In genomic region chr17:57357392-57357784, GRCh38 we compare ENCODE assay signal across 8 cellular contexts.
A peak's percentile ranks its signal among the peaks of the same experiment; 100 is the strongest.
DNase-seq lines count a peak whose midpoint lies in the region; TF ChIP-seq lines count a peak whose summit lies in the region.

No MANE protein-coding gene starts in this region.

- peak overlapping the region in 9 of 11 experiments; percentile 22 to 75 (median 60); a peak in 17 of 22 replicates for H3K27ac ChIP-seq in BLaER1 treated with 17β-estradiol and CSF1 and Interleukin-3, amounts not matched to agents 10 nM and 100 nM
- H3K27ac ChIP-seq in mucosa of rectum (ENCODE audit: low read depth in 2 of 2, low read length in 2 of 2) (peak overlapping the region; percentile 5 to 80), uterus (no peak overlapping the region)

- H4K20me1 ChIP-seq in BLaER1 treated with 17β-estradiol and CSF1 and Interleukin-3, amounts not matched to agents 10 nM and 100 nM = peaks cover 14 to 100% (median 54%) of the 10 kb centered on the region in 11 experiments; a peak in 18 of 22 replicates

- peak overlapping the region; percentile 78 to 98 (median 89) for H3K4me2 ChIP-seq in BLaER1 treated with 17β-estradiol and CSF1 and Interleukin-3, amounts not matched to agents 10 nM and 100 nM

- peaks cover 20 to 80% (median 60%) of the 10 kb centered on the region in 10 experiments for H3K4me1 ChIP-seq in BLaER1 treated with 17β-estradiol and CSF1 and Interleukin-3, amounts not matched to agents 10 nM and 100 nM
- H3K4me1 ChIP-seq in mucosa of rectum (ENCODE audit: control insufficient read depth in 2 of 2, insufficient read depth in 2 of 2, low read length in 2 of 2) = peaks cover 4 to 11% of the 10 kb centered on the region in 2 donors
- no peaks in the 10 kb centered on the region for H3K4me1 ChIP-seq in uterus

- intact Hi-C loops in uterus (cut with DNase I; ENCODE audit: low total_unique reads) = no loop called here

- DNase-seq in GM19238 (ENCODE audit: insufficient read length, low spot score) (peak; percentile 30), HT-29 (ENCODE audit: low spot score) (peak; percentile 91), astrocyte of the hippocampus (ENCODE audit: low read depth, low spot score) (peak; percentile 85), uterus (no peak), NCI-H2081 (lab: John Stamatoyannopoulos, UW) (no peak), CD1c-positive myeloid dendritic cell (ENCODE audit: extremely low spot score) (no peak)

- peak overlapping the region in 8 of 10 experiments; percentile 15 to 50 (median 39); a peak in 12 of 20 replicates for H3K4me3 ChIP-seq in BLaER1 treated with 17β-estradiol and CSF1 and Interleukin-3, amounts not matched to agents 10 nM and 100 nM
- H3K4me3 ChIP-seq in mucosa of rectum (ENCODE audit: low read length in 2 of 2) = no peak overlapping the region
- no peak overlapping the region for H3K4me3 ChIP-seq in uterus

- TF ChIP-seq POLR2A in uterus (IDR thresholded peaks at IDR 0.05) = no peak

- H3K9me3 ChIP-seq in BLaER1 treated with 17β-estradiol and CSF1 and Interleukin-3, amounts not matched to agents 10 nM and 100 nM (replicated peaks in 1 of 11) = 0 out of 22 replicates have a peak, but pooled peaks cover 0 to 3% (median 0%) of the 10 kb centered on the region in 11 experiments
- H3K9me3 ChIP-seq in mucosa of rectum (ENCODE audit: control insufficient read depth in 2 of 2, low read length in 2 of 2) (no peaks in the 10 kb centered on the region), uterus (no peaks in the 10 kb centered on the region)

- H3K9ac ChIP-seq in BLaER1 treated with 17β-estradiol and CSF1 and Interleukin-3, amounts not matched to agents 10 nM and 100 nM = peak overlapping the region in 9 of 11 experiments; percentile 42 to 72 (median 59); a peak in 17 of 22 replicates
- H3K9ac ChIP-seq in mucosa of rectum (ENCODE audit: low read depth in 1 of 2, low read length in 2 of 2) = no peak overlapping the region

- no peak for TF ChIP-seq CTCF in uterus (IDR thresholded peaks at IDR 0.05)

- no peaks in the 10 kb centered on the region; a peak in 1 of 22 replicates for H3K27me3 ChIP-seq in BLaER1 treated with 17β-estradiol and CSF1 and Interleukin-3, amounts not matched to agents 10 nM and 100 nM
- no peaks in the 10 kb centered on the region for H3K27me3 ChIP-seq in mucosa of rectum (ENCODE audit: control insufficient read depth in 2 of 2, insufficient read depth in 2 of 2, low read length in 2 of 2)
- no peaks in the 10 kb centered on the region for H3K27me3 ChIP-seq in uterus

- H3K36me3 ChIP-seq in BLaER1 treated with 17β-estradiol and CSF1 and Interleukin-3, amounts not matched to agents 10 nM and 100 nM = peaks cover 0 to 49% (median 15%) of the 10 kb centered on the region in 11 experiments; a peak in 17 of 22 replicates
- H3K36me3 ChIP-seq in mucosa of rectum (ENCODE audit: control insufficient read depth in 2 of 2, insufficient read depth in 2 of 2, low read length in 2 of 2) (no peaks in the 10 kb centered on the region), uterus (no peaks in the 10 kb centered on the region)

Comparison
In these comparisons a context has a peak if more than half of its experiments do, and no peak if none do; other contexts are left out.
1. H3K27ac ChIP-seq: peak in BLaER1 treated with 17β-estradiol and CSF1 and Interleukin-3, amounts not matched to agents 10 nM and 100 nM (9 of 11) and mucosa of rectum (2 of 2); none in uterus (0 of 2).
2. H3K4me3 ChIP-seq: peak in BLaER1 treated with 17β-estradiol and CSF1 and Interleukin-3, amounts not matched to agents 10 nM and 100 nM (8 of 10); none in mucosa of rectum (0 of 2) and uterus (0 of 2).
3. H3K9ac ChIP-seq: peak in BLaER1 treated with 17β-estradiol and CSF1 and Interleukin-3, amounts not matched to agents 10 nM and 100 nM (9 of 11); none in mucosa of rectum (0 of 2).
4. DNase-seq: peak in GM19238 (single experiment), HT-29 (single experiment) and astrocyte of the hippocampus (single experiment); none in uterus (0 of 2), NCI-H2081 (0 of 2) and CD1c-positive myeloid dendritic cell (single experiment).